ENCODE assay signal across 17 cellular contexts in genomic region chr14:34334329-34334728, GRCh38.
DNase-seq lines count a peak whose midpoint lies in the region; ATAC-seq and TF ChIP-seq lines count a peak whose summit lies in the region.
"Had no signal": no experiment of that assay in that cellular context is flagged by ENCODE, and none has a peak within 500 bp of the region (broad histone marks: within the 10 kb centered on the region; RNA-seq: fewer than 3 reads in every experiment).

No MANE protein-coding gene starts in this region.

- no peaks in the 10 kb centered on the region for H4K20me1 ChIP-seq in BLaER1

- no peaks in the 10 kb centered on the region for H3K27me3 Mint-ChIP-seq in activated T-cell treated with anti-CD3 and anti-CD28 coated beads, Interleukin-2, amount 50 U/mL, for 24 hours
- H3K27me3 Mint-ChIP-seq in activated T-cell treated with anti-CD3 and anti-CD28 coated beads, Interleukin-2, amount 50 U/mL, for 4 hours (ENCODE audit: low read depth): no peaks in the 10 kb centered on the region
- no peaks in the 10 kb centered on the region for H3K27me3 Mint-ChIP-seq in mesothelial cell of epicardium (ENCODE audit: low read depth)
- H3K27me3 Mint-ChIP-seq in CD8-positive, alpha-beta T cell (ENCODE audit: low read depth): no peaks in the 10 kb centered on the region
- no peaks in the 10 kb centered on the region for H3K27me3 Mint-ChIP-seq in activated CD8-positive, alpha-beta memory T cell treated with anti-CD3 and anti-CD28 coated beads, Interleukin-2, amount 10 ng/mL, durations not matched to agents 7 days and 5 days

- H3K36me3 ChIP-seq in BLaER1 (no peaks in the 10 kb centered on the region), adipocyte (ENCODE audit: control insufficient read depth, insufficient read depth, low read length, severe bottlenecking) (no peaks in the 10 kb centered on the region)
- H3K36me3 ChIP-seq in CD8-positive, alpha-beta T cell (ENCODE audit: insufficient read depth, low read length): no peaks in the 10 kb centered on the region

- no peak for TF ChIP-seq CTCF in mesothelial cell of epicardium (IDR thresholded peaks at IDR 0.05; ENCODE audit: unreplicated experiment)
- TF ChIP-seq CTCF in CD8-positive, alpha-beta T cell (IDR thresholded peaks at IDR 0.05): no peak

- DNase-seq in activated T-cell treated with anti-CD3 and anti-CD28 coated beads, Interleukin-2, amount 50 U/mL, for 24 hours: no peak
- no peak for DNase-seq in activated T-cell treated with anti-CD3 and anti-CD28 coated beads, Interleukin-2, amount 50 U/mL, for 4 hours
- DNase-seq in adipocyte (ENCODE audit: low read depth): peak; percentile 27
- no peak for DNase-seq in mesothelial cell of epicardium (ENCODE audit: low spot score in 2 of 2, unreplicated experiment in 2 of 2)
- no peak for DNase-seq in CD8-positive, alpha-beta T cell
- no peak for DNase-seq in activated CD8-positive, alpha-beta memory T cell treated with anti-CD3 and anti-CD28 coated beads, Interleukin-2, amount 10 ng/mL, durations not matched to agents 7 days and 5 days
- no peak for DNase-seq in NCI-H128 (lab: John Stamatoyannopoulos, UW; ENCODE audit: unreplicated experiment)
- DNase-seq: 8988T; ACHN; Caco-2; CD8-positive, alpha-beta memory T cell; DND-41; GF-D8; HCEC 1CT; HFFc6 had no signal

- H3K4me3 ChIP-seq in BLaER1: no peak overlapping the region
- no peak overlapping the region for H3K4me3 ChIP-seq in adipocyte (ENCODE audit: low read length)
- H3K4me3 ChIP-seq in CD8-positive, alpha-beta T cell (ENCODE audit: low read depth, low read length): no peak overlapping the region

- no peak overlapping the region for H3K4me3 Mint-ChIP-seq in activated T-cell treated with anti-CD3 and anti-CD28 coated beads, Interleukin-2, amount 50 U/mL, for 24 hours
- H3K4me3 Mint-ChIP-seq in activated T-cell treated with anti-CD3 and anti-CD28 coated beads, Interleukin-2, amount 50 U/mL, for 4 hours: no peak overlapping the region
- no peak overlapping the region for H3K4me3 Mint-ChIP-seq in mesothelial cell of epicardium
- H3K4me3 Mint-ChIP-seq in CD8-positive, alpha-beta T cell: no peak overlapping the region
- no peak overlapping the region for H3K4me3 Mint-ChIP-seq in activated CD8-positive, alpha-beta memory T cell treated with anti-CD3 and anti-CD28 coated beads, Interleukin-2, amount 10 ng/mL, durations not matched to agents 7 days and 5 days
- H3K4me3 Mint-ChIP-seq: CD8-positive, alpha-beta memory T cell; HFFc6 had no signal

- intact Hi-C loops in CD8-positive, alpha-beta T cell (cut with DNase I, micrococcal nuclease): loop anchor here (5.0 kb wide), 2 partner anchors 388 to 1088 kb away; no protein-coding TSS in a partner anchor

- peaks cover 10% of the 10 kb centered on the region for H3K4me1 Mint-ChIP-seq in activated T-cell treated with anti-CD3 and anti-CD28 coated beads, Interleukin-2, amount 50 U/mL, for 24 hours (ENCODE audit: low read depth)
- peaks cover 8% of the 10 kb centered on the region for H3K4me1 Mint-ChIP-seq in activated T-cell treated with anti-CD3 and anti-CD28 coated beads, Interleukin-2, amount 50 U/mL, for 4 hours (ENCODE audit: low read depth)
- peaks cover 12% of the 10 kb centered on the region for H3K4me1 Mint-ChIP-seq in mesothelial cell of epicardium
- H3K4me1 Mint-ChIP-seq in CD8-positive, alpha-beta T cell (ENCODE audit: low read depth): peaks cover 10% of the 10 kb centered on the region
- peaks cover 13% of the 10 kb centered on the region for H3K4me1 Mint-ChIP-seq in activated CD8-positive, alpha-beta memory T cell treated with anti-CD3 and anti-CD28 coated beads, Interleukin-2, amount 10 ng/mL, durations not matched to agents 7 days and 5 days

- no peak for ATAC-seq in activated T-cell treated with anti-CD3 and anti-CD28 coated beads, Interleukin-2, amount 50 U/mL, for 4 hours
- ATAC-seq in CD8-positive, alpha-beta T cell: no peak
- ATAC-seq in activated CD8-positive, alpha-beta memory T cell treated with anti-CD3 and anti-CD28 coated beads, Interleukin-2, amount 10 ng/mL, durations not matched to agents 7 days and 5 days: no peak

- CTCF ChIA-PET in CD8-positive, alpha-beta T cell (lab: Charles Lee): interaction anchor here (4.5 kb wide), 1 partner anchor 11 kb away, joined by 18 read pairs; no protein-coding TSS in a partner anchor
- CTCF ChIA-PET in activated CD8-positive, alpha-beta memory T cell treated with anti-CD3 and anti-CD28 coated beads, Interleukin-2, amount 10 ng/mL, durations not matched to agents 7 days and 5 days (lab: Charles Lee): interaction anchor here (1.2 kb wide), 1 partner anchor 11 kb away, joined by 3 read pairs; no protein-coding TSS in a partner anchor

- peak overlapping the region; percentile 22 for H3K4me2 ChIP-seq in BLaER1

- H3K9me3 ChIP-seq in BLaER1: no peaks in the 10 kb centered on the region
- no peaks in the 10 kb centered on the region for H3K9me3 ChIP-seq in adipocyte (ENCODE audit: control insufficient read depth, low read length)
- H3K9me3 ChIP-seq in CD8-positive, alpha-beta T cell (ENCODE audit: low read length): no peaks in the 10 kb centered on the region
- H3K9me3 ChIP-seq: Caco-2 had no signal

- POLR2A ChIA-PET in CD8-positive, alpha-beta T cell (lab: Charles Lee): no interaction called here

- no peaks in the 10 kb centered on the region for H3K27me3 ChIP-seq in BLaER1
- H3K27me3 ChIP-seq in adipocyte (replicated peaks; ENCODE audit: control insufficient read depth, insufficient read depth, low read length): no peaks in the 10 kb centered on the region
- H3K27me3 ChIP-seq in CD8-positive, alpha-beta T cell (ENCODE audit: insufficient read depth, low read length): no peaks in the 10 kb centered on the region

- H3K4me1 ChIP-seq in BLaER1: peaks cover 38% of the 10 kb centered on the region
- H3K4me1 ChIP-seq in adipocyte (ENCODE audit: control insufficient read depth, insufficient read depth, low read length): peaks cover 21% of the 10 kb centered on the region
- no peaks in the 10 kb centered on the region for H3K4me1 ChIP-seq in CD8-positive, alpha-beta T cell (ENCODE audit: insufficient read depth, low read length)

- H3K36me3 Mint-ChIP-seq in activated T-cell treated with anti-CD3 and anti-CD28 coated beads, Interleukin-2, amount 50 U/mL, for 24 hours (ENCODE audit: low read depth): no peaks in the 10 kb centered on the region
- H3K36me3 Mint-ChIP-seq in activated T-cell treated with anti-CD3 and anti-CD28 coated beads, Interleukin-2, amount 50 U/mL, for 4 hours (ENCODE audit: insufficient read depth): no peaks in the 10 kb centered on the region
- no peaks in the 10 kb centered on the region for H3K36me3 Mint-ChIP-seq in mesothelial cell of epicardium
- H3K36me3 Mint-ChIP-seq in CD8-positive, alpha-beta T cell: no peaks in the 10 kb centered on the region
- no peaks in the 10 kb centered on the region for H3K36me3 Mint-ChIP-seq in activated CD8-positive, alpha-beta memory T cell treated with anti-CD3 and anti-CD28 coated beads, Interleukin-2, amount 10 ng/mL, durations not matched to agents 7 days and 5 days
- H3K36me3 Mint-ChIP-seq: CD8-positive, alpha-beta memory T cell had no signal

- peak overlapping the region; percentile 8 for H3K27ac Mint-ChIP-seq in activated T-cell treated with anti-CD3 and anti-CD28 coated beads, Interleukin-2, amount 50 U/mL, for 24 hours
- H3K27ac Mint-ChIP-seq in mesothelial cell of epicardium: peak overlapping the region; percentile 6
- H3K27ac Mint-ChIP-seq in CD8-positive, alpha-beta T cell: no peak overlapping the region
- H3K27ac Mint-ChIP-seq in activated CD8-positive, alpha-beta memory T cell treated with anti-CD3 and anti-CD28 coated beads, Interleukin-2, amount 10 ng/mL, durations not matched to agents 7 days and 5 days: no peak overlapping the region
- H3K27ac Mint-ChIP-seq: HFFc6 had no signal

- H3K27ac ChIP-seq in BLaER1: no peak overlapping the region
- H3K27ac ChIP-seq in CD8-positive, alpha-beta T cell (ENCODE audit: low read depth, low read length): no peak overlapping the region
- H3K27ac ChIP-seq: C4-2B had no signal

- no peak overlapping the region for H3K9ac ChIP-seq in BLaER1
- H3K9ac ChIP-seq in adipocyte (ENCODE audit: low read length): no peak overlapping the region

- no peaks in the 10 kb centered on the region for H3K9me3 Mint-ChIP-seq in activated T-cell treated with anti-CD3 and anti-CD28 coated beads, Interleukin-2, amount 50 U/mL, for 24 hours
- no peaks in the 10 kb centered on the region for H3K9me3 Mint-ChIP-seq in activated T-cell treated with anti-CD3 and anti-CD28 coated beads, Interleukin-2, amount 50 U/mL, for 4 hours
- no peaks in the 10 kb centered on the region for H3K9me3 Mint-ChIP-seq in mesothelial cell of epicardium
- H3K9me3 Mint-ChIP-seq in CD8-positive, alpha-beta T cell: no peaks in the 10 kb centered on the region
- H3K9me3 Mint-ChIP-seq in activated CD8-positive, alpha-beta memory T cell treated with anti-CD3 and anti-CD28 coated beads, Interleukin-2, amount 10 ng/mL, durations not matched to agents 7 days and 5 days (ENCODE audit: low read depth): no peaks in the 10 kb centered on the region
- H3K9me3 Mint-ChIP-seq: CD8-positive, alpha-beta memory T cell; HFFc6 had no signal

Comparison
In these comparisons a context has a peak if more than half of its experiments do, and no peak if none do; other contexts are left out.
1. H3K27ac Mint-ChIP-seq: peak in activated T-cell treated with anti-CD3 and anti-CD28 coated beads, Interleukin-2, amount 50 U/mL, for 24 hours (single experiment) and mesothelial cell of epicardium (single experiment); none in CD8-positive, alpha-beta T cell (single experiment) and activated CD8-positive, alpha-beta memory T cell treated with anti-CD3 and anti-CD28 coated beads, Interleukin-2, amount 10 ng/mL, durations not matched to agents 7 days and 5 days (single experiment).